In genomic region chr13:79442221-79442620, GRCh38 we compare ENCODE assay signal across 16 cellular contexts. TPM values are rescaled to one million over a fixed set of nuclear protein-coding genes. Genes with fewer than 3 reads are reported as not detected.
A peak's percentile ranks its signal among the peaks of the same experiment; 100 is the strongest.
DNase-seq lines count a peak whose midpoint lies in the region; ATAC-seq, FAIRE-seq and TF ChIP-seq lines count a peak whose summit lies in the region.
"Had no signal": no experiment of that assay in that cellular context is flagged by ENCODE, and none has a peak within 500 bp of the region (broad histone marks: within the 10 kb centered on the region; RNA-seq: fewer than 3 reads in every experiment).

No MANE protein-coding gene starts in this region.

- in situ Hi-C loops in brain microvascular endothelial cell (cut with HindIII; ENCODE audit: low pct_ligation_motif_present, low sequenced_read_pairs): loop anchor here (25.0 kb wide), 1 partner anchor 95 kb away; no protein-coding TSS in a partner anchor

- no peak overlapping the region for H3K4me3 Mint-ChIP-seq in HFFc6

- H3K36me3 Mint-ChIP-seq in HFFc6 (ENCODE audit: low read depth): no peaks in the 10 kb centered on the region

- H3K4me1 ChIP-seq in mucosa of rectum (ENCODE audit: control insufficient read depth in 2 of 2, insufficient read depth in 2 of 2, low read length in 2 of 2) (peaks cover 0 to 11% of the 10 kb centered on the region in 2 donors), heart right ventricle (no peaks in the 10 kb centered on the region), esophagus muscularis mucosa (no peaks in the 10 kb centered on the region)

- TF ChIP-seq EP300 in esophagus muscularis mucosa (IDR thresholded peaks at IDR 0.05): no peak

- intact Hi-C loops in heart right ventricle (cut with DNase I): no loop called here
- intact Hi-C loops in esophagus muscularis mucosa (cut with DNase I): no loop called here

- no peak overlapping the region for H3K27ac Mint-ChIP-seq in HFFc6

- DNase-seq in HFFc6: peak; percentile 40
- DNase-seq in brain microvascular endothelial cell: no peak
- no peak for DNase-seq in D721Med (ENCODE audit: insufficient read length, low spot score)
- no peak for DNase-seq in heart right ventricle
- no peak for DNase-seq in esophagus muscularis mucosa (ENCODE audit: extremely low spot score)
- DNase-seq: C1 segment of cervical spinal cord, H7, KBM-7, NCI-H1436, NCI-H2029, NCI-H2171 treated with DMSO at 0.1 percent for 48 hours, SW 1271 had no signal

- no peaks in the 10 kb centered on the region for H3K9me3 Mint-ChIP-seq in HFFc6

- peak overlapping the region; percentile 88 for H3K27ac ChIP-seq in 22Rv1
- H3K27ac ChIP-seq in brain microvascular endothelial cell: peak overlapping the region; percentile 16
- peak overlapping the region; percentile 89 to 91 for H3K27ac ChIP-seq in mucosa of rectum (ENCODE audit: low read depth in 2 of 2, low read length in 2 of 2)
- H3K27ac ChIP-seq in heart right ventricle: no peak overlapping the region
- H3K27ac ChIP-seq in esophagus muscularis mucosa (replicated peaks in 1 of 4): no peak overlapping the region

- no peak for TF ChIP-seq POLR2A in esophagus muscularis mucosa (IDR thresholded peaks at IDR 0.05; ENCODE audit: low read depth)

- H3K36me3 ChIP-seq in brain microvascular endothelial cell (replicated peaks): no peaks in the 10 kb centered on the region
- H3K36me3 ChIP-seq in mucosa of rectum (ENCODE audit: control insufficient read depth in 2 of 2, insufficient read depth in 2 of 2, low read length in 2 of 2): no peaks in the 10 kb centered on the region
- H3K36me3 ChIP-seq in heart right ventricle: no peaks in the 10 kb centered on the region
- H3K36me3 ChIP-seq in esophagus muscularis mucosa: no peaks in the 10 kb centered on the region

- no peak overlapping the region for H3K9ac ChIP-seq in mucosa of rectum (ENCODE audit: low read depth in 1 of 2, low read length in 2 of 2)

- H3K9me3 ChIP-seq in mucosa of rectum (ENCODE audit: control insufficient read depth in 2 of 2, low read length in 2 of 2) (no peaks in the 10 kb centered on the region), heart right ventricle (no peaks in the 10 kb centered on the region), esophagus muscularis mucosa (no peaks in the 10 kb centered on the region)

- H3K27me3 ChIP-seq in brain microvascular endothelial cell (replicated peaks): no peaks in the 10 kb centered on the region
- H3K27me3 ChIP-seq in mucosa of rectum (ENCODE audit: control insufficient read depth in 2 of 2, insufficient read depth in 2 of 2, low read length in 2 of 2): no peaks in the 10 kb centered on the region
- no peaks in the 10 kb centered on the region for H3K27me3 ChIP-seq in heart right ventricle
- no peaks in the 10 kb centered on the region for H3K27me3 ChIP-seq in esophagus muscularis mucosa

- peaks cover 31% of the 10 kb centered on the region for H3K4me1 Mint-ChIP-seq in HFFc6 (ENCODE audit: low read depth)

- TF ChIP-seq CTCF in 22Rv1 (IDR thresholded peaks at IDR 0.05) (no peak), HFFc6 (IDR thresholded peaks at IDR 0.05) (no peak), brain microvascular endothelial cell (IDR thresholded peaks at IDR 0.05; ENCODE audit: low read depth, low read length, missing control alignments) (no peak), D721Med (IDR thresholded peaks at IDR 0.05; ENCODE audit: insufficient read depth, missing control alignments) (no peak), heart right ventricle (IDR thresholded peaks at IDR 0.05) (no peak), esophagus muscularis mucosa (IDR thresholded peaks at IDR 0.05) (no peak)

- H3K4me3 ChIP-seq in brain microvascular endothelial cell (ENCODE audit: low read depth, low read length) (no peak overlapping the region), mucosa of rectum (ENCODE audit: low read length in 2 of 2) (no peak overlapping the region), heart right ventricle (no peak overlapping the region), esophagus muscularis mucosa (no peak overlapping the region)

- H3K27me3 Mint-ChIP-seq in HFFc6 (ENCODE audit: insufficient read depth): no peaks in the 10 kb centered on the region; the same call in 1 of the 2 replicates

- no peak for ATAC-seq in HG03457 (IDR thresholded peaks at IDR 0.05; ENCODE audit: unreplicated experiment)
- ATAC-seq in heart right ventricle: no peak
- ATAC-seq: PC-3 had no signal

- WGBS in heart right ventricle, 2 donors: 28 to 41% methylated on average over 1 of the region's 1 CpG
- WGBS in esophagus muscularis mucosa: 61% methylated on average over 1 of the region's 1 CpG

- FAIRE-seq in D721Med (lab: Jason Lieb, UNC): no peak

RNA-seq across cellular contexts. Expression of gene RBM26, which starts 36.2 kb away (rescaled TPM):
- total RNA-seq in HFFc6 (2021; fragmentation: NEBNext Ultra II Directional; extraction: Animal tissue kit (Norgen Biotek cat#: 25700)): 10 to 100 TPM; 28.5 to 37.6 (median 33.3) TPM
- total RNA-seq in heart right ventricle (10 to 100 TPM; 18.6 to 28.6 (median 24.5) TPM), esophagus muscularis mucosa (10 to 100 TPM; 19.8 to 29.9 (median 21.3) TPM)
- polyA plus RNA-seq in heart right ventricle: 10 to 100 TPM in 1 of 2 donors, 1 to 10 TPM in 1; 7.5 to 46.8 TPM

RNA-seq across cellular contexts. Expression of gene NDFIP2, which starts 38.7 kb away (rescaled TPM):
- total RNA-seq in HFFc6 (2021; fragmentation: NEBNext Ultra II Directional; extraction: Animal tissue kit (Norgen Biotek cat#: 25700)): 100 to 1,000 TPM in 2 of 6 experiments, 10 to 100 TPM in 4; 97.1 to 132 (median 99.7) TPM
- 10 to 100 TPM; 27.9 to 42.7 (median 34.0) TPM for total RNA-seq in heart right ventricle
- 10 to 100 TPM in 1 of 2 donors, 1 to 10 TPM in 1; 9.9 to 16.9 TPM for polyA plus RNA-seq in heart right ventricle
- total RNA-seq in esophagus muscularis mucosa: 10 to 100 TPM in 2 of 4 donors, 1 to 10 TPM in 2; 9.0 to 12.8 (median 10.2) TPM

Comparison
In these comparisons a context has a peak if more than half of its experiments do, and no peak if none do; other contexts are left out.
1. H3K27ac ChIP-seq: peak in 22Rv1 (single experiment), brain microvascular endothelial cell (single experiment) and mucosa of rectum (2 of 2); none in heart right ventricle (0 of 10) and esophagus muscularis mucosa (0 of 4).